ENCODE assay signal across 2 cellular contexts in the genomic region with DNA sequence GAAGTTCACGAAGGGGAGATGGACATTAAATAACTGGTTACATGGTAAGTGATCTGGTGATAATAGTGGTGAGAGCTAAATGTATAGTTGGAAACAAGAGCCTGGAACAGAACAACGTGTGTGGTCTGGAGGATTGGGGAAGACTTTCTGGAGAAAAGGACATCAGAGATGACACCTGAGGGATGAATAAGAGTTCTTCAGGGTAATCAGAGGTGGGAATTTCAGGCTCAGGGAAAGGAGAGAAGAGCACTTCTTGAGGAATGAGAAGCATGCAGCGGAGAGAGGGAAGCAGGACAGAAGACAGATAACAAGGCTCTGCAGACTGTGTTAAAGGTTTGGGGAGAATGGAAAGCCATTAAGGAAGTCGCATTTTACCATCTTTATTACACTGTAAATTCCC.
TF ChIP-seq lines count a peak whose summit lies in the region.

No MANE protein-coding gene starts in this region.

TF ChIP-seq in A549, 52 proteins besides CTCF, POLR2A, EP300 and RAD21:
- no peak for TF ChIP-seq EHF (CRISPR knock-in tag; IDR thresholded peaks at IDR 0.05)
- no peak for TF ChIP-seq EHMT2 (IDR thresholded peaks at IDR 0.05; ENCODE audit: low read depth)
- no peak for TF ChIP-seq JUN (IDR thresholded peaks at IDR 0.05)
- TF ChIP-seq JUNB (IDR thresholded peaks at IDR 0.05), result no peak
- TF ChIP-seq PHF8 (IDR thresholded peaks at IDR 0.05; ENCODE audit: borderline replicate concordance, low read depth), result no peak
- TF ChIP-seq, protein P1, sequence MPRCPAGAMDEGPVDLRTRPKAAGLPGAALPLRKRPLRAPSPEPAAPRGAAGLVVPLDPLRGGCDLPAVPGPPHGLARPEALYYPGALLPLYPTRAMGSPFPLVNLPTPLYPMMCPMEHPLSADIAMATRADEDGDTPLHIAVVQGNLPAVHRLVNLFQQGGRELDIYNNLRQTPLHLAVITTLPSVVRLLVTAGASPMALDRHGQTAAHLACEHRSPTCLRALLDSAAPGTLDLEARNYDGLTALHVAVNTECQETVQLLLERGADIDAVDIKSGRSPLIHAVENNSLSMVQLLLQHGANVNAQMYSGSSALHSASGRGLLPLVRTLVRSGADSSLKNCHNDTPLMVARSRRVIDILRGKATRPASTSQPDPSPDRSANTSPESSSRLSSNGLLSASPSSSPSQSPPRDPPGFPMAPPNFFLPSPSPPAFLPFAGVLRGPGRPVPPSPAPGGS (IDR thresholded peaks at IDR 0.05), result no peak
- no peak for TF ChIP-seq NFE2L2 (conservative IDR thresholded peaks at IDR 0.05; ENCODE audit: low read length)
- TF ChIP-seq RNF2 (IDR thresholded peaks at IDR 0.05; ENCODE audit: borderline replicate concordance, low read depth), result no peak
- TF ChIP-seq, protein P2, sequence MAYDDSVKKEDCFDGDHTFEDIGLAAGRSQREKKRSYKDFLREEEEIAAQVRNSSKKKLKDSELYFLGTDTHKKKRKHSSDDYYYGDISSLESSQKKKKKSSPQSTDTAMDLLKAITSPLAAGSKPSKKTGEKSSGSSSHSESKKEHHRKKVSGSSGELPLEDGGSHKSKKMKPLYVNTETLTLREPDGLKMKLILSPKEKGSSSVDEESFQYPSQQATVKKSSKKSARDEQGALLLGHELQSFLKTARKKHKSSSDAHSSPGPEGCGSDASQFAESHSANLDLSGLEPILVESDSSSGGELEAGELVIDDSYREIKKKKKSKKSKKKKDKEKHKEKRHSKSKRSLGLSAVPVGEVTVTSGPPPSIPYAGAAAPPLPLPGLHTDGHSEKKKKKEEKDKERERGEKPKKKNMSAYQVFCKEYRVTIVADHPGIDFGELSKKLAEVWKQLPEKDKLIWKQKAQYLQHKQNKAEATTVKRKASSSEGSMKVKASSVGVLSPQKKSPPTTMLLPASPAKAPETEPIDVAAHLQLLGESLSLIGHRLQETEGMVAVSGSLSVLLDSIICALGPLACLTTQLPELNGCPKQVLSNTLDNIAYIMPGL (CRISPR knock-in tag; IDR thresholded peaks at IDR 0.05; ENCODE audit: borderline replicate concordance), result no peak
- no peak for TF ChIP-seq TFCP2L1 (CRISPR knock-in tag; IDR thresholded peaks at IDR 0.05)
- TF ChIP-seq ZC3H11A (IDR thresholded peaks at IDR 0.05), result no peak
- TF ChIP-seq RFX5 (IDR thresholded peaks at IDR 0.05), result no peak
- TF ChIP-seq, protein P3, sequence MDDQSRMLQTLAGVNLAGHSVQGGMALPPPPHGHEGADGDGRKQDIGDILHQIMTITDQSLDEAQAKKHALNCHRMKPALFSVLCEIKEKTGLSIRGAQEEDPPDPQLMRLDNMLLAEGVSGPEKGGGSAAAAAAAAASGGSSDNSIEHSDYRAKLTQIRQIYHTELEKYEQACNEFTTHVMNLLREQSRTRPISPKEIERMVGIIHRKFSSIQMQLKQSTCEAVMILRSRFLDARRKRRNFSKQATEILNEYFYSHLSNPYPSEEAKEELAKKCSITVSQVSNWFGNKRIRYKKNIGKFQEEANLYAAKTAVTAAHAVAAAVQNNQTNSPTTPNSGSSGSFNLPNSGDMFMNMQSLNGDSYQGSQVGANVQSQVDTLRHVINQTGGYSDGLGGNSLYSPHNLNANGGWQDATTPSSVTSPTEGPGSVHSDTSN (IDR thresholded peaks at IDR 0.05), result no peak
- TF ChIP-seq HOXB5 (CRISPR knock-in tag; IDR thresholded peaks at IDR 0.05), result no peak
- TF ChIP-seq CHD2 (IDR thresholded peaks at IDR 0.05; ENCODE audit: low read length, partially characterized antibody), result no peak
- no peak for TF ChIP-seq ZNF302 (CRISPR knock-in tag; IDR thresholded peaks at IDR 0.05)
- TF ChIP-seq MAZ (IDR thresholded peaks at IDR 0.05; ENCODE audit: borderline replicate concordance, low read depth, low read length), result no peak

TF ChIP-seq in H1, 55 proteins besides CTCF, POLR2A, EP300 and RAD21:
- TF ChIP-seq YY1 (IDR thresholded peaks at IDR 0.05; ENCODE audit: low read depth, low read length), result no peak
